14 cellular contexts compared by ENCODE assay signal in the genomic region with DNA sequence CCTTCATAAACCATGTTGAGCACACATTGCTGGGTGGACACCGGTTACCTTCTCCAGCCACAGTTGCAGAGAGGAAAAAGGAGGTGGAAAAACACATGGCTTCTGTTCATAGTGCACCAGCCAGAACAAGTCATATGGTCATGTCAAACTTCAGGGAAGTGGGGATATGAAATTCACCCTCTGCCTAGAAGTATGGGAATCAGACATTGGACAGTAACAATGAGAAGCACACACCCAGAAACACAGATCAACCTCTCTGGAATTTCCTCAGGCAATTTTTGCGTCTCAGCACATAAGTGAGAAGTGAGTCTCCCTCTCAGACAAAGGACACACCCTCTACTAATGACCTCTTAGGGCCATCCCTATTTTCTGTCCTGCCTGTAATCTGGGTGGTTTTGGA.
DNase-seq lines count a peak whose midpoint lies in the region; ATAC-seq, FAIRE-seq and TF ChIP-seq lines count a peak whose summit lies in the region.
"Had no signal": no experiment of that assay in that cellular context is flagged by ENCODE, and none has a peak within 500 bp of the region (broad histone marks: within the 10 kb centered on the region; RNA-seq: fewer than 3 reads in every experiment).

No MANE protein-coding gene starts in this region.

- H3K36me3 ChIP-seq in astrocyte (ENCODE audit: insufficient read depth, low read length) (no peaks in the 10 kb centered on the region), gastroesophageal sphincter (no peaks in the 10 kb centered on the region), tibial artery (no peaks in the 10 kb centered on the region)

- ATAC-seq in gastroesophageal sphincter, result no peak
- no peak for ATAC-seq in GM21737 (IDR thresholded peaks at IDR 0.05; ENCODE audit: unreplicated experiment)
- no peak for ATAC-seq in GM18907 (IDR thresholded peaks at IDR 0.05; ENCODE audit: unreplicated experiment)
- ATAC-seq: activated naive CD8-positive, alpha-beta T cell treated with anti-CD3 and anti-CD28 coated beads, Interleukin-2, amount 50 U/mL, for 24 hours had no signal

- H3K9ac ChIP-seq in astrocyte (ENCODE audit: low read length), result no peak overlapping the region

- no peak for FAIRE-seq in astrocyte (lab: Jason Lieb, UNC)
- FAIRE-seq: islet of Langerhans had no signal

- H3K36me3 Mint-ChIP-seq in HFFc6 (ENCODE audit: low read depth), result peaks cover 12% of the 10 kb centered on the region
- H3K36me3 Mint-ChIP-seq in astrocyte (ENCODE audit: low read depth, unreplicated experiment), result no peaks in the 10 kb centered on the region

- H3K4me3 Mint-ChIP-seq in HFFc6 (peak overlapping the region; percentile 37; the same call in 1 of the 2 replicates), astrocyte (ENCODE audit: unreplicated experiment) (no peak overlapping the region)
- H3K4me3 Mint-ChIP-seq: activated naive CD8-positive, alpha-beta T cell treated with anti-CD3 and anti-CD28 coated beads, Interleukin-2, amount 50 U/mL, for 24 hours had no signal

- peak overlapping the region; percentile 56 for H3K27ac Mint-ChIP-seq in HFFc6
- peak overlapping the region; percentile 91 for H3K27ac Mint-ChIP-seq in astrocyte (ENCODE audit: unreplicated experiment)
- H3K27ac Mint-ChIP-seq: activated naive CD8-positive, alpha-beta T cell treated with anti-CD3 and anti-CD28 coated beads, Interleukin-2, amount 50 U/mL, for 24 hours had no signal

- intact Hi-C loops in tibial artery (cut with DNase I; ENCODE audit: low total_unique reads), result loop anchor here (10.0 kb wide), 2 partner anchors 67 to 137 kb away; no protein-coding TSS in a partner anchor

- H3K4me2 ChIP-seq in astrocyte (ENCODE audit: low read length), result peak overlapping the region; percentile 6

- no peak for TF ChIP-seq POLR2A in gastroesophageal sphincter (IDR thresholded peaks at IDR 0.05)

- H3K4me3 ChIP-seq in astrocyte (ENCODE audit: insufficient read depth, low read depth, low read length) (no peak overlapping the region), gastroesophageal sphincter (no peak overlapping the region), tibial artery (no peak overlapping the region)

- H4K20me1 ChIP-seq in astrocyte (ENCODE audit: insufficient read depth, low read length), result no peaks in the 10 kb centered on the region

- DNase-seq in HFFc6 (peak; percentile 84), astrocyte (ENCODE audit: low read depth) (peak; percentile 89), tibial artery (no peak), DMS79 treated with DMSO at 0.1 percent for 48 hours (lab: John Stamatoyannopoulos, UW) (no peak), amygdala (lab: John Stamatoyannopoulos, UW) (no peak)
- DNase-seq: activated CD8-positive, alpha-beta memory T cell treated with anti-CD3 and anti-CD28 coated beads, Interleukin-2, amount 50 U/mL, for 4 hours; activated naive CD8-positive, alpha-beta T cell treated with anti-CD3 and anti-CD28 coated beads, Interleukin-2, amount 50 U/mL, for 24 hours; DMS79; effector memory CD4-positive, alpha-beta T cell; NCI-H1694 had no signal

- no peak for TF ChIP-seq CTCF in HFFc6 (IDR thresholded peaks at IDR 0.05)
- TF ChIP-seq CTCF in astrocyte (IDR thresholded peaks at IDR 0.05; ENCODE audit: insufficient read depth, low read depth, low read length), result no peak
- no peak for TF ChIP-seq CTCF in gastroesophageal sphincter (IDR thresholded peaks at IDR 0.05)
- no peak for TF ChIP-seq CTCF in tibial artery (IDR thresholded peaks at IDR 0.05)

- no peaks in the 10 kb centered on the region for H3K79me2 ChIP-seq in astrocyte (ENCODE audit: insufficient read depth, low read length)

- no peaks in the 10 kb centered on the region for H3K27me3 ChIP-seq in astrocyte (ENCODE audit: insufficient read depth, low read length)
- no peaks in the 10 kb centered on the region for H3K27me3 ChIP-seq in gastroesophageal sphincter
- H3K27me3 ChIP-seq in tibial artery, result no peaks in the 10 kb centered on the region

- H3K4me1 Mint-ChIP-seq in HFFc6 (ENCODE audit: low read depth) (peaks cover 78% of the 10 kb centered on the region), astrocyte (ENCODE audit: low read depth, unreplicated experiment) (peaks cover 50% of the 10 kb centered on the region)

- WGBS in gastroesophageal sphincter (ENCODE audit: low coverage in 1 of 2), 2 donors, result 40 to 46% methylated on average over 1 to 2 of the region's 2 CpGs

- no peak overlapping the region for H3K27ac ChIP-seq in astrocyte (ENCODE audit: low read depth, low read length)
- H3K27ac ChIP-seq in gastroesophageal sphincter, result peak overlapping the region; percentile 12 to 95 (median 55)
- peak overlapping the region; percentile 30 to 68 for H3K27ac ChIP-seq in tibial artery

- H3K9me3 Mint-ChIP-seq in HFFc6 (no peaks in the 10 kb centered on the region), astrocyte (ENCODE audit: unreplicated experiment) (peaks cover 4% of the 10 kb centered on the region)

- no peak for TF ChIP-seq EP300 in gastroesophageal sphincter (IDR thresholded peaks at IDR 0.05)

- H3K4me1 ChIP-seq in astrocyte (ENCODE audit: insufficient read depth, low read length) (peaks cover 53% of the 10 kb centered on the region), gastroesophageal sphincter (peaks cover 5 to 76% (median 11%) of the 10 kb centered on the region in 3 donors), tibial artery (peaks cover 0 to 74% (median 48%) of the 10 kb centered on the region in 4 donors)

- H3K9me3 ChIP-seq in astrocyte (ENCODE audit: insufficient read depth, low read depth, low read length), result no peaks in the 10 kb centered on the region
- no peaks in the 10 kb centered on the region for H3K9me3 ChIP-seq in gastroesophageal sphincter
- no peaks in the 10 kb centered on the region for H3K9me3 ChIP-seq in tibial artery

- H3K27me3 Mint-ChIP-seq in HFFc6 (ENCODE audit: insufficient read depth) (peaks cover 6% of the 10 kb centered on the region), astrocyte (ENCODE audit: low read depth, unreplicated experiment) (no peaks in the 10 kb centered on the region)

- no peak overlapping the region for H2AFZ ChIP-seq in astrocyte (ENCODE audit: low read depth, low read length)

Comparison
In these comparisons a context has a peak if more than half of its experiments do, and no peak if none do; other contexts are left out.
1. DNase-seq: peak in HFFc6 (single experiment) and astrocyte (single experiment); none in tibial artery (0 of 2), DMS79 treated with DMSO at 0.1 percent for 48 hours (single experiment) and amygdala (0 of 56).